In the genomic region with DNA sequence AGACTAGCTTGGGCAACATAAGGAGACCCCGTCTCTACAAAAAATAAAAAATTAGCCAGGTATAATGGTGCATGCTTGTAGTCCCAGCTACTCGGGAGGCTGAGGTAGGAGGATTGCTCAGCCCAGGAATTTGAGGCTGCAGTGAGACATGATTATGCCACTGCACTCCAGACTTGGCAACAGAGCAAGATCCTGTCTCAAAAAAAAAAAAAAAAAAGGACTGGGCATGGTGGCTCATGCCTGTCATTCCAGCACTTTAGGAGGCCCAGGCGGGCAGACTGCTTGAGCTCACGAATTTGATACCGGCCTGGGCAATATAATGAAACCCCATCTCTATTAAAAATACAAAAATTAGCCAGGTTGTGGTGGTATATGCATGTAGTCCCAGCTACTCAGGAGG, we compare ENCODE assay signal across 17 cellular contexts. TPM values are rescaled to one million over a fixed set of nuclear protein-coding genes. Genes with fewer than 3 reads are reported as not detected.
DNase-seq lines count a peak whose midpoint lies in the region; ATAC-seq, FAIRE-seq and TF ChIP-seq lines count a peak whose summit lies in the region.
"Had no signal": no experiment of that assay in that cellular context is flagged by ENCODE, and none has a peak within 500 bp of the region (broad histone marks: within the 10 kb centered on the region; RNA-seq: fewer than 3 reads in every experiment).

No MANE protein-coding gene starts in this region.

- dilution Hi-C loops in IMR-90 (cut with HindIII; ENCODE audit: low sequenced_read_pairs, unreplicated experiment), result no loop called here

- peak overlapping the region; percentile 74; the same call in 1 of the 2 replicates for H2BK20ac ChIP-seq in IMR-90 (ENCODE audit: low read depth, low read length)

- peaks cover 30% of the 10 kb centered on the region for H3K36me3 Mint-ChIP-seq in chondrocyte (ENCODE audit: low read depth)
- H3K36me3 Mint-ChIP-seq: CD4-positive, CD25-positive, alpha-beta regulatory T cell had no signal

- H2BK5ac ChIP-seq in IMR-90 (ENCODE audit: low read depth, low read length, poor library complexity, severe bottlenecking), result peak overlapping the region; percentile 61

- peak overlapping the region in 1 of 2 experiments; percentile 37; a peak in 1 of 4 replicates for H4K8ac ChIP-seq in IMR-90 (ENCODE audit: low read depth in 2 of 2, low read length in 2 of 2)

- peaks cover 8% of the 10 kb centered on the region; the same call in 1 of the 2 replicates for H3K36me3 ChIP-seq in IMR-90 (ENCODE audit: control insufficient read depth, insufficient read depth, low read length)
- H3K36me3 ChIP-seq: BLaER1 treated with 17β-estradiol and CSF1 and Interleukin-3, amounts not matched to agents 10 nM and 100 nM had no signal

- POLR2A ChIA-PET in IMR-90 (lab: Charles Lee; ENCODE audit: unreplicated experiment), result interaction anchor here (0.7 to 2.3 kb wide), 2 partner anchors 43 to 258 kb away, joined by 6 to 9 read pairs; a partner anchor contains a TSS

- H2AFZ ChIP-seq in IMR-90 (replicated peaks; ENCODE audit: low read length, poor library complexity), result no peak overlapping the region
- H2AFZ ChIP-seq: GM23338 had no signal

- peak overlapping the region; percentile 56 for H3K27ac Mint-ChIP-seq in chondrocyte (ENCODE audit: unreplicated experiment)
- H3K27ac Mint-ChIP-seq: CD4-positive, CD25-positive, alpha-beta regulatory T cell had no signal

- H3K9me3 ChIP-seq in IMR-90 (ENCODE audit: control insufficient read depth, insufficient read depth, low read length), result no peaks in the 10 kb centered on the region
- H3K9me3 ChIP-seq: BLaER1 treated with 17β-estradiol and CSF1 and Interleukin-3, amounts not matched to agents 10 nM and 100 nM had no signal

- peak overlapping the region; percentile 21; the same call in 1 of the 2 replicates for H2BK120ac ChIP-seq in IMR-90 (ENCODE audit: low read depth, low read length)

- H3K9me3 Mint-ChIP-seq in chondrocyte (ENCODE audit: low read depth), result no peaks in the 10 kb centered on the region
- H3K9me3 Mint-ChIP-seq: CD4-positive, CD25-positive, alpha-beta regulatory T cell; GM23338 had no signal

- no peak overlapping the region for H3K9ac ChIP-seq in IMR-90 (ENCODE audit: low read depth, low read length)
- H3K9ac ChIP-seq: BLaER1 treated with 17β-estradiol and CSF1 and Interleukin-3, amounts not matched to agents 10 nM and 100 nM had no signal

- TF ChIP-seq RAD21 in IMR-90 (IDR thresholded peaks at IDR 0.05; ENCODE audit: low read length), result no peak

- BruUV-seq in IMR-90 (replicated peaks; lab: Mats Ljungman, UMichigan), result no TSS peak

- H3K4me1 ChIP-seq in IMR-90 (ENCODE audit: control insufficient read depth, insufficient read depth, low read length), result peaks cover 34% of the 10 kb centered on the region

- peaks cover 27 to 84% of the 10 kb centered on the region in 2 experiments for H3K79me1 ChIP-seq in IMR-90 (ENCODE audit: low read depth in 1 of 2, low read length in 2 of 2)

- H3K56ac ChIP-seq in IMR-90 (ENCODE audit: extremely low read depth, insufficient read depth, low read length), result no peak overlapping the region

- no peaks in the 10 kb centered on the region for H3K27me3 Mint-ChIP-seq in chondrocyte (ENCODE audit: low read depth)

- peaks cover 77% of the 10 kb centered on the region for H3K4me1 Mint-ChIP-seq in chondrocyte (ENCODE audit: low read depth)
- H3K4me1 Mint-ChIP-seq: CD4-positive, CD25-positive, alpha-beta regulatory T cell had no signal

- DNase-seq in Right ventricle myocardium superior (no peak), Right ventricle myocardium inferior (ENCODE audit: missing footprints) (no peak), IMR-90 (no peak), chondrocyte (ENCODE audit: low spot score) (no peak), NOMO-1 treated with dmso at 0.1 percent for 144 hours (lab: John Stamatoyannopoulos, UW; ENCODE audit: unreplicated experiment) (no peak), NCI-H1105 (lab: John Stamatoyannopoulos, UW) (no peak), urothelium cell line (ENCODE audit: low spot score) (no peak)
- DNase-seq: 8988T; ACHN; CD4-positive, CD25-positive, alpha-beta regulatory T cell; DMS 273 treated with DMSO at 0.1 percent for 48 hours; H7 had no signal

- in situ Hi-C loops in IMR-90 (cut with MboI; ENCODE audit: low sequenced_read_pairs), result no loop called here

- H2AK5ac ChIP-seq in IMR-90 (ENCODE audit: low read depth, low read length), result peak overlapping the region; percentile 39; the same call in 1 of the 2 replicates

- H3K14ac ChIP-seq in IMR-90 (replicated peaks; ENCODE audit: low read depth, low read length), result peak overlapping the region; percentile 63; the same call in 1 of the 2 replicates

- no peak overlapping the region for H3K4me3 Mint-ChIP-seq in chondrocyte (ENCODE audit: unreplicated experiment)
- H3K4me3 Mint-ChIP-seq: CD4-positive, CD25-positive, alpha-beta regulatory T cell; GM23338 had no signal

- H4K20me1 ChIP-seq in IMR-90 (ENCODE audit: insufficient read depth, low read length), result no peaks in the 10 kb centered on the region

- FAIRE-seq in urothelium cell line (lab: Jason Lieb, UNC), result no peak
- FAIRE-seq: GM12891, K562 had no signal

- 0 out of 3 replicates have a peak overlapping the region, but pooled peaks have one; percentile 2 for H2BK15ac ChIP-seq in IMR-90 (ENCODE audit: low read depth, low read length)

- ATAC-seq in Right ventricle myocardium superior (ENCODE audit: poor library complexity) (peak; percentile 42), Right ventricle myocardium inferior (no peak), IMR-90 (ENCODE audit: low read depth) (no peak)
- ATAC-seq: GM23338, K562 had no signal

- H3K4me3 ChIP-seq in IMR-90 (ENCODE audit: insufficient read depth, low read depth, low read length), result no peak overlapping the region
- H3K4me3 ChIP-seq: BLaER1 treated with 17β-estradiol and CSF1 and Interleukin-3, amounts not matched to agents 10 nM and 100 nM; GM23338; K562 had no signal

- H3K27ac ChIP-seq in IMR-90 (ENCODE audit: insufficient read depth, low read length), result 0 out of 2 replicates have a peak overlapping the region, but pooled peaks have one; percentile 20
- H3K27ac ChIP-seq: BLaER1 treated with 17β-estradiol and CSF1 and Interleukin-3, amounts not matched to agents 10 nM and 100 nM; HL-60 had no signal

- peaks cover 21% of the 10 kb centered on the region for H3K9me1 ChIP-seq in IMR-90 (ENCODE audit: insufficient read depth, low read length)

- H4K5ac ChIP-seq in IMR-90 (ENCODE audit: low read depth, low read length), result no peak overlapping the region

- CTCF ChIA-PET in IMR-90 (lab: Yijun Ruan, JAX), result no interaction called here

- no peak for TF ChIP-seq POLR2A in IMR-90 (IDR thresholded peaks at IDR 0.05; ENCODE audit: low read depth, low read length)

- TF ChIP-seq CTCF in IMR-90 (conservative IDR thresholded peaks at IDR 0.05; ENCODE audit: low read depth, low read length) (no peak), chondrocyte (IDR thresholded peaks at IDR 0.05) (no peak)

- peak overlapping the region; percentile 69; the same call in 1 of the 2 replicates for H3K4ac ChIP-seq in IMR-90 (ENCODE audit: low read depth, low read length)

- no peak overlapping the region for H3K23ac ChIP-seq in IMR-90 (ENCODE audit: low read depth, low read length)

- no peak overlapping the region for H3K4me2 ChIP-seq in IMR-90 (ENCODE audit: low read depth, low read length)
- H3K4me2 ChIP-seq: BLaER1 treated with 17β-estradiol and CSF1 and Interleukin-3, amounts not matched to agents 10 nM and 100 nM; GM23338 had no signal

- intact Hi-C loops in Right ventricle myocardium superior (cut with DNase I) (no loop called here), Right ventricle myocardium inferior (cut with DNase I) (no loop called here), IMR-90 (cut with micrococcal nuclease) (no loop called here)

- H4K91ac ChIP-seq in IMR-90 (ENCODE audit: insufficient read depth, low read depth, low read length), result no peak overlapping the region; the same call in 1 of the 2 replicates

- no peaks in the 10 kb centered on the region for H3K27me3 ChIP-seq in IMR-90 (ENCODE audit: control insufficient read depth, insufficient read depth, low read length)

- WGBS in IMR-90 (ENCODE audit: extremely low coverage in 2 of 2, insufficient read length in 1 of 2), 2 experiments, result no CpG with 5 or more reads among the region's 5 CpGs

- H2AK9ac ChIP-seq in IMR-90 (replicated peaks; ENCODE audit: low read depth, low read length, poor library complexity), result no peak overlapping the region

- H3K18ac ChIP-seq in IMR-90 (ENCODE audit: low read depth, low read length), result peak overlapping the region; percentile 50; the same call in 1 of the 2 replicates

TF ChIP-seq in IMR-90, 13 proteins besides CTCF, POLR2A, EP300 and RAD21:
- TF ChIP-seq MAFK (IDR thresholded peaks at IDR 0.05; ENCODE audit: low read depth, low read length) (no peak), BHLHE40 (IDR thresholded peaks at IDR 0.05; ENCODE audit: low read depth, low read length) (no peak), RFX5 (IDR thresholded peaks at IDR 0.05; ENCODE audit: low read depth, low read length) (no peak), RCOR1 (IDR thresholded peaks at IDR 0.05; ENCODE audit: insufficient replicate concordance, low read length) (no peak), MXI1 (IDR thresholded peaks at IDR 0.05; ENCODE audit: borderline replicate concordance, low read depth, low read length) (no peak), CHD1 (IDR thresholded peaks at IDR 0.05; ENCODE audit: low read depth, low read length) (no peak)
- TF ChIP-seq, protein P1, sequence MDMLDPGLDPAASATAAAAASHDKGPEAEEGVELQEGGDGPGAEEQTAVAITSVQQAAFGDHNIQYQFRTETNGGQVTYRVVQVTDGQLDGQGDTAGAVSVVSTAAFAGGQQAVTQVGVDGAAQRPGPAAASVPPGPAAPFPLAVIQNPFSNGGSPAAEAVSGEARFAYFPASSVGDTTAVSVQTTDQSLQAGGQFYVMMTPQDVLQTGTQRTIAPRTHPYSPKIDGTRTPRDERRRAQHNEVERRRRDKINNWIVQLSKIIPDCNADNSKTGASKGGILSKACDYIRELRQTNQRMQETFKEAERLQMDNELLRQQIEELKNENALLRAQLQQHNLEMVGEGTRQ (IDR thresholded peaks at IDR 0.05; ENCODE audit: low read depth, low read length), result no peak

RNA-seq across cellular contexts. Expression of a gene that starts 47.3 kb away (rescaled TPM):
- 7.9 TPM for total RNA-seq in Right ventricle myocardium superior
- 8.6 TPM for total RNA-seq in Right ventricle myocardium inferior
- total RNA-seq in IMR-90 (2012; rRNA removed), result 30.5 and 51.4 TPM in 2 replicates
- polyA plus RNA-seq in IMR-90 (2012; rRNA removed), result 11.2 and 15.3 TPM in 2 replicates
- 3.2 and 4.2 TPM in 2 replicates for polyA plus RNA-seq in IMR-90 (2012; cell fraction: cytosol; rRNA removed)
- 4.7 and 10.9 TPM in 2 replicates for polyA plus RNA-seq in IMR-90 (2012; cell fraction: nucleus; rRNA removed; ENCODE audit: low replicate concordance)
- total RNA-seq in chondrocyte, result 21.9 to 26.5 TPM (median 24.9 TPM) in 3 replicates
